21 cellular contexts compared by ENCODE assay signal in genomic region chr2:109499549-109499948, GRCh38.
DNase-seq lines count a peak whose midpoint lies in the region; ATAC-seq, FAIRE-seq and TF ChIP-seq lines count a peak whose summit lies in the region.
"Had no signal": no experiment of that assay in that cellular context is flagged by ENCODE, and none has a peak within 500 bp of the region (broad histone marks: within the 10 kb centered on the region; RNA-seq: fewer than 3 reads in every experiment).

No MANE protein-coding gene starts in this region.

- no peaks in the 10 kb centered on the region for H3K9me3 ChIP-seq in body of pancreas
- H3K9me3 ChIP-seq: ascending aorta, spleen, upper lobe of left lung had no signal

- ATAC-seq in body of pancreas, result peak; percentile 39
- ATAC-seq in HG02970 (IDR thresholded peaks at IDR 0.05; ENCODE audit: low FRiP score, unreplicated experiment), result no peak
- ATAC-seq: stimulated activated effector memory CD8-positive, alpha-beta T cell treated with anti-CD3 and anti-CD28 coated beads, Interleukin-12 subunit alpha, Interleukin-12 subunit beta, amount 100 ng/mL, for 72 hours had no signal

- FAIRE-seq in GM12891 (lab: Jason Lieb, UNC), result no peak

- TF ChIP-seq POLR2A in body of pancreas (IDR thresholded peaks at IDR 0.05) (no peak), GM12891 (IDR thresholded peaks at IDR 0.05; ENCODE audit: low read depth, low read length) (no peak)

- no peaks in the 10 kb centered on the region for H3K4me1 Mint-ChIP-seq in activated naive CD4-positive, alpha-beta T cell treated with anti-CD3 and anti-CD28 coated beads, Interleukin-2, amount 50 U/mL, for 24 hours
- H3K4me1 Mint-ChIP-seq in type B pancreatic cell (ENCODE audit: unreplicated experiment), result peaks cover 31% of the 10 kb centered on the region
- H3K4me1 Mint-ChIP-seq: memory B cell had no signal

- H3K27ac ChIP-seq in body of pancreas, result no peak overlapping the region
- H3K27ac ChIP-seq: ascending aorta, coronary artery, RWPE1 had no signal

- peak overlapping the region; percentile 60 for H3K27ac Mint-ChIP-seq in activated naive CD4-positive, alpha-beta T cell treated with anti-CD3 and anti-CD28 coated beads, Interleukin-2, amount 50 U/mL, for 24 hours
- H3K27ac Mint-ChIP-seq in type B pancreatic cell, result peak overlapping the region; percentile 47
- H3K27ac Mint-ChIP-seq: CD4-positive, alpha-beta T cell; memory B cell; stimulated activated effector memory CD8-positive, alpha-beta T cell treated with anti-CD3 and anti-CD28 coated beads, Interleukin-12 subunit alpha, Interleukin-12 subunit beta, amount 100 ng/mL, for 72 hours had no signal

- no peaks in the 10 kb centered on the region for H3K9me3 Mint-ChIP-seq in activated naive CD4-positive, alpha-beta T cell treated with anti-CD3 and anti-CD28 coated beads, Interleukin-2, amount 50 U/mL, for 24 hours
- no peaks in the 10 kb centered on the region for H3K9me3 Mint-ChIP-seq in type B pancreatic cell
- H3K9me3 Mint-ChIP-seq: CD4-positive, alpha-beta T cell; memory B cell; stimulated activated effector memory CD8-positive, alpha-beta T cell treated with anti-CD3 and anti-CD28 coated beads, Interleukin-12 subunit alpha, Interleukin-12 subunit beta, amount 100 ng/mL, for 72 hours had no signal

- H3K36me3 ChIP-seq in body of pancreas (replicated peaks in 1 of 2; ENCODE audit: insufficient read depth in 1 of 2, low read depth in 2 of 2), result no peaks in the 10 kb centered on the region

- no peak overlapping the region for H3K4me3 ChIP-seq in body of pancreas
- H3K4me3 ChIP-seq: ascending aorta, coronary artery, spleen, upper lobe of left lung had no signal

- no peaks in the 10 kb centered on the region for H3K27me3 Mint-ChIP-seq in activated naive CD4-positive, alpha-beta T cell treated with anti-CD3 and anti-CD28 coated beads, Interleukin-2, amount 50 U/mL, for 24 hours
- H3K27me3 Mint-ChIP-seq in type B pancreatic cell, result peaks cover 3% of the 10 kb centered on the region
- H3K27me3 Mint-ChIP-seq: CD4-positive, alpha-beta T cell had no signal

- WGBS in body of pancreas, 2 donors, result 8 to 18% methylated on average over 2 to 4 of the region's 4 CpGs

- no peaks in the 10 kb centered on the region for H3K27me3 ChIP-seq in body of pancreas
- H3K27me3 ChIP-seq: ascending aorta, spleen, upper lobe of left lung had no signal

- DNase-seq in activated naive CD4-positive, alpha-beta T cell treated with Interleukin-2 at 50 U/mL for 16 hours, result no peak
- DNase-seq in body of pancreas (peak in 1 of 4 donors; percentile 27), myocyte (ENCODE audit: low read depth) (peak; percentile 50), type B pancreatic cell (ENCODE audit: extremely low spot score, unreplicated experiment) (no peak), GM12891 (ENCODE audit: insufficient read length, low spot score) (no peak)
- DNase-seq in NK-92 treated with Interleukin-12 subunit alpha and Interleukin-12 subunit beta, amount 100 ng/mL, for 24 hours (lab: John Stamatoyannopoulos, UW), result no peak
- DNase-seq: activated effector memory CD4-positive, alpha-beta T cell treated with Interleukin-2 at 50 U/mL for 16 hours; CD4-positive, alpha-beta T cell; EL; MM.1S; NCI-H2029 treated with DMSO at 0.1 percent for 48 hours; occipital lobe; spleen had no signal

- H3K36me3 Mint-ChIP-seq in activated naive CD4-positive, alpha-beta T cell treated with anti-CD3 and anti-CD28 coated beads, Interleukin-2, amount 50 U/mL, for 24 hours, result peaks cover 2% of the 10 kb centered on the region
- peaks cover 8% of the 10 kb centered on the region for H3K36me3 Mint-ChIP-seq in type B pancreatic cell
- H3K36me3 Mint-ChIP-seq: memory B cell; stimulated activated effector memory CD8-positive, alpha-beta T cell treated with anti-CD3 and anti-CD28 coated beads, Interleukin-12 subunit alpha, Interleukin-12 subunit beta, amount 100 ng/mL, for 72 hours had no signal

- intact Hi-C loops in body of pancreas (cut with DNase I), result no loop called here

- TF ChIP-seq CTCF in body of pancreas (IDR thresholded peaks at IDR 0.05) (no peak), type B pancreatic cell (conservative IDR thresholded peaks at IDR 0.05) (no peak)

- H3K4me3 Mint-ChIP-seq in activated naive CD4-positive, alpha-beta T cell treated with anti-CD3 and anti-CD28 coated beads, Interleukin-2, amount 50 U/mL, for 24 hours, result no peak overlapping the region
- H3K4me3 Mint-ChIP-seq in type B pancreatic cell, result peak overlapping the region; percentile 50
- H3K4me3 Mint-ChIP-seq: CD4-positive, alpha-beta T cell; memory B cell; stimulated activated effector memory CD8-positive, alpha-beta T cell treated with anti-CD3 and anti-CD28 coated beads, Interleukin-12 subunit alpha, Interleukin-12 subunit beta, amount 100 ng/mL, for 72 hours had no signal

- H3K4me1 ChIP-seq in body of pancreas, result peaks cover 10% of the 10 kb centered on the region
- H3K4me1 ChIP-seq: ascending aorta had no signal

TF ChIP-seq in GM12891, 5 proteins besides CTCF, POLR2A, EP300 and RAD21:
- TF ChIP-seq POU2F2 (IDR thresholded peaks at IDR 0.05; ENCODE audit: low read depth, low read length) (no peak), SPI1 (IDR thresholded peaks at IDR 0.05; ENCODE audit: low read depth, low read length) (no peak), TAF1 (IDR thresholded peaks at IDR 0.05; ENCODE audit: low read depth, low read length) (no peak), POLR2AphosphoS5 (IDR thresholded peaks at IDR 0.05; ENCODE audit: low read depth, low read length) (no peak), PAX5 (IDR thresholded peaks at IDR 0.05; ENCODE audit: insufficient read depth, low read length, severe bottlenecking) (no peak)
